9 cellular contexts compared by ENCODE assay signal in the genomic region with DNA sequence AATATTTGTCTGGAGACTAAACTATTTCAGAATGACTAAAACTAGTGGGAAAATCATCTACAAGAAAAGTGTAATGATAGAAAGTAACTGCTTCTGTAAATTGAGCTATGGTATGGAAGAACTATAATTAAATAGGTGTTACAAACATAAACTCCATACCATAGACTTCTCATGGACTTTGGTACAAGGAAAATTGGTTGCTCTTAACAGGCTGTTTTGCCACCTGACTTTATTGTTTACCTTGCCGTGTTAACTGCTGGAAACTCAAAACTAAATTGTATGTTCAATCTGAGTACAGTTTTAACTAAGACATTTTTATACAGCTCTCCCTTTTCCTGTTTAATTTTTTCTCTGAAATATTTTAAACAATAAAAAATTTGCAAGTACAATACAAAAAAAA.
"Had no signal": no experiment of that assay in that cellular context is flagged by ENCODE, and none has a peak within 500 bp of the region (broad histone marks: within the 10 kb centered on the region; RNA-seq: fewer than 3 reads in every experiment).

No MANE protein-coding gene starts in this region.

- H3K36me3 ChIP-seq: HAP-1 had no signal

- H3K4me1 ChIP-seq: HAP-1 had no signal

- DNase-seq: GM23248, GOT3, H7, HFFc6, KBM-7 had no signal

- H3K9me3 ChIP-seq: HAP-1 had no signal

- H3K9ac ChIP-seq: GM23248 had no signal

- H3K27ac ChIP-seq: GM23248, HL-60 had no signal

- H3K4me3 ChIP-seq: GM23248, HAP-1 had no signal

- ATAC-seq: HCT116, HepG2 had no signal
